8 cellular contexts compared by ENCODE assay signal in the genomic region with DNA sequence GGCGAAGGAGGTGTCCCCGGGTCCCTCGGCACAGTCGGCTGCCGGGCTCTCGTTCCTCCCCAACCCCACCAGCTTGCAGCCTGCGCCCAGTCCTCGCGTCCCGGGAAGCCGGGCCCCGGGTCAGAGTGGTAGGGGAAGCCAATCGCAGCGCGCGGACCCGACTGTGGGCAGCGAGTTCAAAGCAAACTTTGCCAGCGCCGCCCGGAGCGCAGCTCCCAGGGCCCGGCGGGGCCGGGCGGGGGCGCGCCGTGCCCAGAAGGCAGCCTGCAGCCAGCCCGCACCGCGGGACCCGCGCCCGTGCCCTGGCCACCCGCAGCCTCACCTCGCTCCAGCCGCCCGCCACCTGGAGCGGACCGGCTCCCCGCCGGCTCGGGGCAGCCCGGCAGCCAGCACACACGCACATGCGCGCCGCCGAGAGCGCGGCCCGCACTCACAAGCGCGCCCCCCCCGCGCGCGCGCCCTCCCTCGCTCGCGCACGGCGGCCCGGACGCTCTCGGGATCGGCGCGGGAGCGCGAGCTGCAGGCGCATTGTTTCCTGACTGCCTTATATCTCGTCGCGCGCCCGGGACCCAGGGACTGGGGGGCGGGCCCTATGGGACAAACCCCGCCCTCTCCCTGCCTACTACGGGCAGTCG. TPM values are rescaled to one million over a fixed set of nuclear protein-coding genes. Genes with fewer than 3 reads are reported as not detected.
DNase-seq lines count a peak whose midpoint lies in the region; ATAC-seq and TF ChIP-seq lines count a peak whose summit lies in the region.

A gene with protein sequence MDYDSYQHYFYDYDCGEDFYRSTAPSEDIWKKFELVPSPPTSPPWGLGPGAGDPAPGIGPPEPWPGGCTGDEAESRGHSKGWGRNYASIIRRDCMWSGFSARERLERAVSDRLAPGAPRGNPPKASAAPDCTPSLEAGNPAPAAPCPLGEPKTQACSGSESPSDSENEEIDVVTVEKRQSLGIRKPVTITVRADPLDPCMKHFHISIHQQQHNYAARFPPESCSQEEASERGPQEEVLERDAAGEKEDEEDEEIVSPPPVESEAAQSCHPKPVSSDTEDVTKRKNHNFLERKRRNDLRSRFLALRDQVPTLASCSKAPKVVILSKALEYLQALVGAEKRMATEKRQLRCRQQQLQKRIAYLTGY (minus strand): TSS at position 432 of the 635 bp plus-strand sequence. CDS start 483 bp downstream, outside the sequence.

- DNase-seq in DMS153 (lab: John Stamatoyannopoulos, UW) (peak; percentile 99), SHP77 (lab: John Stamatoyannopoulos, UW) (peak; percentile 70 to 80), glutamatergic neuron (peak; percentile 84), omental fat pad (ENCODE audit: low spot score) (no peak), tibial artery (peak; percentile 25 to 71)
- peak in 3 of 4 experiments; percentile 17 to 53 (median 22) for DNase-seq in activated naive CD4-positive, alpha-beta T cell (lab: John Stamatoyannopoulos, UW)

- H3K36me3 Mint-ChIP-seq in glutamatergic neuron (ENCODE audit: unreplicated experiment) = no peaks in the 10 kb centered on the region

- no peak for TF ChIP-seq CTCF in glutamatergic neuron (IDR thresholded peaks at IDR 0.05; ENCODE audit: partially characterized antibody, unreplicated experiment)
- TF ChIP-seq CTCF in omental fat pad (IDR thresholded peaks at IDR 0.05) = no peak
- TF ChIP-seq CTCF in tibial artery (IDR thresholded peaks at IDR 0.05) = no peak

- H3K4me3 Mint-ChIP-seq in glutamatergic neuron (ENCODE audit: unreplicated experiment) = peak within 1 kb of the TSS; percentile 91

- peaks cover 26% of the 10 kb centered on the region for H3K27me3 Mint-ChIP-seq in glutamatergic neuron (ENCODE audit: unreplicated experiment)

- intact Hi-C loops in tibial artery (cut with DNase I; ENCODE audit: low total_unique reads) = no loop called here

- WGBS in HUES64 = under 1% methylated on average over 83 of the region's 83 CpGs

- peak; percentile 60 for ATAC-seq in GM21423 (IDR thresholded peaks at IDR 0.05; ENCODE audit: unreplicated experiment)
- peak; percentile 60 for ATAC-seq in omental fat pad (ENCODE audit: low FRiP score)

- H3K27ac ChIP-seq in HUES64 (ENCODE audit: low read depth, low read length) (peak within 1 kb of the TSS; percentile 25; the same call in 1 of the 2 replicates), tibial artery (no peak within 1 kb of the TSS)

- H3K36me3 ChIP-seq in HUES64 (ENCODE audit: insufficient read depth, low read length) = no peaks in the 10 kb centered on the region; the same call in 1 of the 2 replicates
- no peaks in the 10 kb centered on the region for H3K36me3 ChIP-seq in tibial artery

- H3K4me1 ChIP-seq in HUES64 (ENCODE audit: insufficient read depth, low read length) (peaks cover 38% of the 10 kb centered on the region), tibial artery (peaks cover 0 to 22% (median 19%) of the 10 kb centered on the region in 4 donors)

- H3K9me3 ChIP-seq in HUES64 (ENCODE audit: insufficient read depth, low read depth, low read length) (no peaks in the 10 kb centered on the region), tibial artery (no peaks in the 10 kb centered on the region)

- peak within 1 kb of the TSS; percentile 82 for H3K4me3 ChIP-seq in HUES64 (ENCODE audit: low read length)
- H3K4me3 ChIP-seq in tibial artery = peak within 1 kb of the TSS; percentile 47 to 56

- H3K27me3 ChIP-seq in HUES64 (ENCODE audit: insufficient read depth, low read length) = peaks cover 31% of the 10 kb centered on the region
- H3K27me3 ChIP-seq in tibial artery = peaks cover 5 to 64% of the 10 kb centered on the region in 2 donors

- H3K4me1 Mint-ChIP-seq in glutamatergic neuron (ENCODE audit: low read depth, unreplicated experiment) = peaks cover 30% of the 10 kb centered on the region

- H3K27ac Mint-ChIP-seq in glutamatergic neuron (ENCODE audit: unreplicated experiment) = peak within 1 kb of the TSS; percentile 91

- peaks cover 27% of the 10 kb centered on the region for H3K9me3 Mint-ChIP-seq in glutamatergic neuron (ENCODE audit: unreplicated experiment)

- peak within 1 kb of the TSS; percentile 74 for H3K9ac ChIP-seq in HUES64 (ENCODE audit: low read depth, low read length)

RNA-seq across cellular contexts. Expression of the gene that starts here (rescaled TPM):
- 23.9 TPM for polyA plus RNA-seq in HUES64 (2013, experiment 1 of 2)
- polyA plus RNA-seq in HUES64 (2013, experiment 2 of 2) = 29.6 TPM
- 97.7 TPM for total RNA-seq in glutamatergic neuron (ENCODE audit: unreplicated experiment)
- 1 to 10 TPM in 1 of 4 donors, under 1 TPM in 1, not detected in 2; 0.31 to 1.3 TPM for total RNA-seq in omental fat pad

Comparison
In these comparisons a context has a peak if more than half of its experiments do, and no peak if none do; other contexts are left out.
1. RNA of the gene that starts here (total RNA-seq): 97.7 TPM in glutamatergic neuron (single experiment); 0.31 to 1.3 TPM in omental fat pad; every median in the first group is over 10 times any median in the second.